18 cellular contexts compared by ENCODE assay signal in the genomic region with DNA sequence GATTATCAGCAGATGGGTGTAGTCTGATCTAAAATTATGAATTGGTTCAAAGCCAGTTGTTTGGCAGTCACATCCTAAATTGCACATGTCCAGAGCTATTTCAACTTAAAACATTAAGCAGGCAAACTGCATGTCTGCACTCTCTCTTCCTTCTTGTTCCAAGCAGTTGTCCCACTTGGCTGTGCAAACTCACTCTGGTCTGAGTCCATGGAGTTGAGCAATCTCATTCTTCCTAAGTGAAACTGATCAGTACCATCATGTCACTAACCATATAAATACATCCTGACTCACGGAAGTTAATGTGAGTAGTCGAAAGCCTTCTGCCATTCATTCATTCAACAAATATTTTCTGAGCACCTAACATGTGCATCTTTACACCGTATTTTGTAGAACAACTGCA.
DNase-seq lines count a peak whose midpoint lies in the region; ATAC-seq and TF ChIP-seq lines count a peak whose summit lies in the region.
"Had no signal": no experiment of that assay in that cellular context is flagged by ENCODE, and none has a peak within 500 bp of the region (broad histone marks: within the 10 kb centered on the region; RNA-seq: fewer than 3 reads in every experiment).

No MANE protein-coding gene starts in this region.

- H3K4me3 ChIP-seq in astrocyte of the spinal cord (ENCODE audit: low read depth, low read length) (no peak overlapping the region), gastrocnemius medialis (no peak overlapping the region)
- H3K4me3 ChIP-seq: hepatocyte, suprapubic skin had no signal

- H3K36me3 ChIP-seq in gastrocnemius medialis: no peaks in the 10 kb centered on the region
- H3K36me3 ChIP-seq: suprapubic skin, WERI-Rb-1 had no signal

- in situ Hi-C loops in astrocyte of the spinal cord (cut with HindIII; ENCODE audit: low sequenced_read_pairs): no loop called here
- in situ Hi-C loops in gastrocnemius medialis (cut with MboI; ENCODE audit: low sequenced_read_pairs in 4 of 4): no loop called here

- TF ChIP-seq CTCF in astrocyte of the spinal cord (IDR thresholded peaks at IDR 0.05; ENCODE audit: low read depth, low read length) (no peak), gastrocnemius medialis (IDR thresholded peaks at IDR 0.05 in 4 of 5, conservative IDR thresholded peaks at IDR 0.05 in 1 of 5) (no peak)

- TF ChIP-seq POLR2A in gastrocnemius medialis (IDR thresholded peaks at IDR 0.05): no peak

- no peaks in the 10 kb centered on the region for H3K27me3 ChIP-seq in gastrocnemius medialis
- H3K27me3 ChIP-seq: hepatocyte, suprapubic skin had no signal

- peak; percentile 10 for DNase-seq in GM04504 (ENCODE audit: low read depth)
- DNase-seq in astrocyte of the spinal cord (ENCODE audit: low read depth, low spot score): peak; percentile 23
- DNase-seq in left cardiac atrium: peak; percentile 33
- peak; percentile 62 to 78 for DNase-seq in gastrocnemius medialis
- DNase-seq in stimulated activated CD4-positive, alpha-beta T cell treated with anti-CD3 and anti-CD28 coated beads, Interleukin-12 subunit alpha, Interleukin-12 subunit beta, amount 100 ng/mL, for 4 hours: no peak
- no peak for DNase-seq in NCI-H1092 (lab: John Stamatoyannopoulos, UW)
- no peak for DNase-seq in stimulated activated CD4-positive, alpha-beta T cell treated with anti-CD3 and anti-CD28 coated beads, Interleukin-15, amount 100 ng/mL, for 24 hours
- DNase-seq: activated CD8-positive, alpha-beta memory T cell treated with anti-CD3 and anti-CD28 coated beads, Interleukin-2, amount 50 U/mL, for 48 hours; activated naive CD8-positive, alpha-beta T cell treated with anti-CD3 and anti-CD28 coated beads, Interleukin-2, amount 50 U/mL, for 24 hours; COR-L47; midbrain; NCI-H1105 treated with DMSO at 0.1 percent for 48 hours; NCI-H510A treated with DMSO at 0.1 percent for 48 hours; posterior cingulate gyrus; WERI-Rb-1 had no signal

- ATAC-seq in left cardiac atrium (peak; percentile 90 to 93), gastrocnemius medialis (peak; percentile 100), GM18909 (IDR thresholded peaks at IDR 0.05; ENCODE audit: poor library complexity, unreplicated experiment) (no peak)
- ATAC-seq: activated naive CD8-positive, alpha-beta T cell treated with anti-CD3 and anti-CD28 coated beads, Interleukin-2, amount 50 U/mL, for 24 hours had no signal

- intact Hi-C loops in left cardiac atrium (cut with DNase I) (no loop called here), gastrocnemius medialis (cut with DNase I; ENCODE audit: low total_unique reads) (no loop called here)

- peaks cover 0 to 3% of the 10 kb centered on the region in 2 donors for H3K4me1 ChIP-seq in gastrocnemius medialis

- no peak overlapping the region for H3K27ac ChIP-seq in gastrocnemius medialis
- H3K27ac ChIP-seq: hepatocyte, suprapubic skin, WERI-Rb-1 had no signal

- H3K9me3 ChIP-seq in gastrocnemius medialis: no peaks in the 10 kb centered on the region
- H3K9me3 ChIP-seq: suprapubic skin had no signal

Comparison
In these comparisons a context has a peak if more than half of its experiments do, and no peak if none do; other contexts are left out.
1. DNase-seq: peak in GM04504 (single experiment), astrocyte of the spinal cord (single experiment), left cardiac atrium (single experiment) and gastrocnemius medialis (2 of 2); none in stimulated activated CD4-positive, alpha-beta T cell treated with anti-CD3 and anti-CD28 coated beads, Interleukin-12 subunit alpha, Interleukin-12 subunit beta, amount 100 ng/mL, for 4 hours (single experiment), NCI-H1092 (single experiment) and stimulated activated CD4-positive, alpha-beta T cell treated with anti-CD3 and anti-CD28 coated beads, Interleukin-15, amount 100 ng/mL, for 24 hours (single experiment).